ENCODE assay signal across 8 cellular contexts in genomic region chr6:10410214-10410873, GRCh38. TPM values are rescaled to one million over a fixed set of nuclear protein-coding genes. Genes with fewer than 3 reads are reported as not detected.
DNase-seq lines count a peak whose midpoint lies in the region; ATAC-seq and TF ChIP-seq lines count a peak whose summit lies in the region.

No MANE protein-coding gene starts in this region.

- H3K4me3 ChIP-seq in AG04449 (ENCODE audit: low read depth, low read length), result peak overlapping the region; percentile 62
- H3K4me3 ChIP-seq in GM23248, result peak overlapping the region; percentile 98
- peak overlapping the region; percentile 58 for H3K4me3 ChIP-seq in kidney epithelial cell (ENCODE audit: low read depth, low read length)
- H3K4me3 ChIP-seq in ovary, result no peak overlapping the region

- H3K4me2 ChIP-seq in GM23248 (ENCODE audit: unreplicated experiment), result peak overlapping the region; percentile 89

- no peak for DNase-seq in AG04449 (ENCODE audit: low read depth, low spot score)
- DNase-seq in GM23248, result no peak
- DNase-seq in kidney epithelial cell (ENCODE audit: low read depth), result no peak
- no peak for DNase-seq in ovary
- no peak for DNase-seq in NCI-H226
- DNase-seq in NCI-H524 treated with DMSO at 0.1 percent for 48 hours (lab: John Stamatoyannopoulos, UW), result no peak

- no peaks in the 10 kb centered on the region for H3K9me3 ChIP-seq in GM23248 (ENCODE audit: low read depth)
- H3K9me3 ChIP-seq in ovary, result peaks cover 0 to 11% of the 10 kb centered on the region in 2 donors

- peaks cover 40% of the 10 kb centered on the region for H3K4me1 Mint-ChIP-seq in activated naive CD8-positive, alpha-beta T cell (ENCODE audit: low read depth)

- H3K9me2 ChIP-seq in GM23248 (ENCODE audit: insufficient read depth), result no peaks in the 10 kb centered on the region

- no peaks in the 10 kb centered on the region; the same call in none of the 2 replicates for H3K4me1 ChIP-seq in GM23248 (ENCODE audit: insufficient read depth)
- peaks cover 18% of the 10 kb centered on the region for H3K4me1 ChIP-seq in ovary (ENCODE audit: insufficient read depth)

- H3K36me3 Mint-ChIP-seq in activated naive CD8-positive, alpha-beta T cell, result peaks cover 14% of the 10 kb centered on the region

- ATAC-seq in HG03521 (IDR thresholded peaks at IDR 0.05; ENCODE audit: unreplicated experiment), result no peak

- H2AFZ ChIP-seq in GM23248, result no peak overlapping the region

- H3K27ac ChIP-seq in GM23248 (peak overlapping the region; percentile 85), ovary (no peak overlapping the region)

- H4K20me1 ChIP-seq in GM23248 (ENCODE audit: insufficient read depth), result no peaks in the 10 kb centered on the region

- TF ChIP-seq EP300 in ovary (IDR thresholded peaks at IDR 0.05), result no peak

- H3K9me3 Mint-ChIP-seq in activated naive CD8-positive, alpha-beta T cell (ENCODE audit: low read depth), result peaks cover 15% of the 10 kb centered on the region

- H3K27ac Mint-ChIP-seq in activated naive CD8-positive, alpha-beta T cell, result peak overlapping the region; percentile 28

- H3K9ac ChIP-seq in GM23248, result peak overlapping the region; percentile 93

- POLR2A ChIA-PET in AG04449 (lab: Yijun Ruan, JAX), result no interaction called here

- no peaks in the 10 kb centered on the region for H3K36me3 ChIP-seq in GM23248 (ENCODE audit: low read depth)
- no peaks in the 10 kb centered on the region for H3K36me3 ChIP-seq in kidney epithelial cell (ENCODE audit: control insufficient read depth, insufficient read depth, low read length)
- H3K36me3 ChIP-seq in ovary, result no peaks in the 10 kb centered on the region

- no peak for TF ChIP-seq POLR2A in ovary (IDR thresholded peaks at IDR 0.05)

- in situ Hi-C loops in GM23248 (cut with MboI), result loop anchor here (25.0 kb wide), 1 partner anchor 1423 kb away; no protein-coding TSS in a partner anchor

- peak overlapping the region; percentile 90 for H3K4me3 Mint-ChIP-seq in activated naive CD8-positive, alpha-beta T cell

- TF ChIP-seq CTCF in AG04449 (IDR thresholded peaks at IDR 0.05; ENCODE audit: insufficient read depth, low read length, missing control alignments) (no peak), kidney epithelial cell (IDR thresholded peaks at IDR 0.05; ENCODE audit: insufficient read depth, low read length, poor library complexity, severe bottlenecking) (no peak), ovary (IDR thresholded peaks at IDR 0.05) (no peak)

- H3K27me3 Mint-ChIP-seq in activated naive CD8-positive, alpha-beta T cell, result peaks cover 48% of the 10 kb centered on the region

- 29 to 30% methylated on average over 19 to 30 of the region's 30 CpGs for WGBS in GM23248 (ENCODE audit: low coverage in 1 of 2, low lambda C conversion rate in 2 of 2, missing lambda C conversion rate in 2 of 2), 2 experiments
- WGBS in ovary, 3 donors, result 8 to 10% (median 8%) methylated on average over 30 of the region's 30 CpGs

- intact Hi-C loops in ovary (cut with DNase I), result no loop called here

- CTCF ChIA-PET in AG04449 (lab: Yijun Ruan, JAX), result interaction anchor here (2.1 kb wide), 1 partner anchor 19 kb away, joined by 6 read pairs; no protein-coding TSS in a partner anchor

- H3K27me3 ChIP-seq in GM23248 (replicated peaks; ENCODE audit: insufficient read depth) (peaks cover 10% of the 10 kb centered on the region; the same call in 1 of the 2 replicates), kidney epithelial cell (ENCODE audit: control insufficient read depth, insufficient read depth, low read length) (peaks cover 46% of the 10 kb centered on the region), ovary (peaks cover 3% of the 10 kb centered on the region)

- peaks cover 34% of the 10 kb centered on the region for H3F3A ChIP-seq in GM23248 (ENCODE audit: insufficient read depth)

- peaks cover 78% of the 10 kb centered on the region for H3K79me2 ChIP-seq in GM23248 (ENCODE audit: insufficient read depth)

RNA-seq across cellular contexts. Expression of gene TFAP2A, which starts 4.5 kb away (rescaled TPM):
- total RNA-seq in GM23248 (2014; rRNA removed; shearing (Covaris generic)), result 1.9 and 2.5 TPM in 2 replicates
- polyA plus RNA-seq in GM23248 (2016; fragmentation: Nextera tagmentation; extraction: Ambion mirVana), result 7.2 and 8.4 TPM in 2 replicates
- 8.8 and 11.2 TPM in 2 replicates for total RNA-seq in kidney epithelial cell
- total RNA-seq in ovary, result under 1 TPM in 6 of 7 donors, not detected in 1; 0.10 to 0.67 (median 0.20) TPM
- polyA plus RNA-seq in ovary, result under 1 TPM; 0.12 to 0.15 TPM
